15 cellular contexts compared by ENCODE assay signal in the genomic region with DNA sequence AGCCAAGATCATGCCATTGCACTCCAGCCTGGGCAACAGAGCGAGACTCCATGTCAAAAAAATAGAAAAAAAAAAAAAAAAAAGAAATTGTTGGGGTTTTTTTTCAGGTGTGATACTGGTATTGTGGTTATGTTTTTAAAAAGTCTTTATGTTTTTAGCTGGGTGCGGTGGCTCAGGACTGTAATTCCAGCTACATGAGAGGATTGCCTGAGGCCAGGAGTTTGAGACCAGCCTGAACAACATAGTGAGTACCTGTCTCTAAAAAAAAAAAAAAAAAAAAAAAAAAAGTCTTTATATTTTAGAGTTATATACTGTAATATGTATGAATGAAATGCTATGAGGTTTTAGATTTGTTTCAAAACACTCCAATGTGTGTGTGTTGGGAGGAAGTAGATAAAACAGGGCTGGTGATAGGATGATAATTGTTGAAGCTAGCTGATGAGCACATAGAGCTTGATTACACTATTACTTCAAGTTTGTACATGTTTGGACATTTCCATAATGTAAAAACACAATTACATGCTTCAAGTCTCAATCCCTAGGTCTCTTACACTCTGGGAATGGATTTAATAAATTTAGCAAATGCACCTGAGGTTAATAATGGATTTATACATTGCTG. TPM values are rescaled to one million over a fixed set of nuclear protein-coding genes. Genes with fewer than 3 reads are reported as not detected.
DNase-seq lines count a peak whose midpoint lies in the region; ATAC-seq and TF ChIP-seq lines count a peak whose summit lies in the region.
"Had no signal": no experiment of that assay in that cellular context is flagged by ENCODE, and none has a peak within 500 bp of the region (broad histone marks: within the 10 kb centered on the region; RNA-seq: fewer than 3 reads in every experiment).

No MANE protein-coding gene starts in this region.

- no peaks in the 10 kb centered on the region for H3K27me3 Mint-ChIP-seq in mesothelial cell of epicardium (ENCODE audit: low read depth)

- H3K27ac Mint-ChIP-seq in activated naive CD4-positive, alpha-beta T cell treated with anti-CD3 and anti-CD28 coated beads, Interleukin-2, amount 50 U/mL, for 72 hours: peak overlapping the region; percentile 33 to 99
- peak overlapping the region; percentile 99 for H3K27ac Mint-ChIP-seq in mesothelial cell of epicardium

- peak overlapping the region; percentile 13 for H3K4me3 ChIP-seq in Loucy (ENCODE audit: low read length, poor library complexity, severe bottlenecking)
- H3K4me3 ChIP-seq: dorsolateral prefrontal cortex, GM23338 had no signal

- no peaks in the 10 kb centered on the region for H4K20me1 ChIP-seq in Loucy (ENCODE audit: insufficient read depth, low read length, poor library complexity, severe bottlenecking)

- CTCF ChIA-PET in HEK293T (lab: Yijun Ruan, JAX): no interaction called here

- no peaks in the 10 kb centered on the region; the same call in 1 of the 2 replicates for H3K9me3 ChIP-seq in Loucy (ENCODE audit: insufficient read depth, low read depth, low read length)

- peaks cover 48% of the 10 kb centered on the region for H3K4me1 ChIP-seq in Loucy (ENCODE audit: insufficient read depth, low read length, poor library complexity, severe bottlenecking)

- no peak for TF ChIP-seq CTCF in Loucy (conservative IDR thresholded peaks at IDR 0.05; ENCODE audit: low read length)
- TF ChIP-seq CTCF in mesothelial cell of epicardium (IDR thresholded peaks at IDR 0.05; ENCODE audit: unreplicated experiment): no peak

- POLR2A ChIA-PET in HEK293T (lab: Yijun Ruan, JAX): no interaction called here

- H3K9me3 Mint-ChIP-seq in activated naive CD4-positive, alpha-beta T cell treated with anti-CD3 and anti-CD28 coated beads, Interleukin-2, amount 50 U/mL, for 72 hours: peaks cover 7 to 8% of the 10 kb centered on the region in 2 donors
- H3K9me3 Mint-ChIP-seq in mesothelial cell of epicardium: peaks cover 10% of the 10 kb centered on the region

- ATAC-seq in activated naive CD4-positive, alpha-beta T cell treated with anti-CD3 and anti-CD28 coated beads, Interleukin-2, amount 50 U/mL, for 72 hours: no peak
- no peak for ATAC-seq in HG02763 (IDR thresholded peaks at IDR 0.05; ENCODE audit: unreplicated experiment)
- ATAC-seq: GM23338 had no signal

- H3K27me3 ChIP-seq in Loucy (ENCODE audit: insufficient read depth, low read length, poor library complexity, severe bottlenecking): no peaks in the 10 kb centered on the region
- H3K27me3 ChIP-seq: dorsolateral prefrontal cortex had no signal

- H3F3A ChIP-seq in Loucy (ENCODE audit: low read depth): peaks cover 16% of the 10 kb centered on the region

- H3K4me3 Mint-ChIP-seq in mesothelial cell of epicardium: no peak overlapping the region
- H3K4me3 Mint-ChIP-seq: GM23338 had no signal

- no peak overlapping the region for H2AFZ ChIP-seq in Loucy (ENCODE audit: low read length)
- H2AFZ ChIP-seq: GM23338 had no signal

- H3K36me3 ChIP-seq in Loucy (ENCODE audit: insufficient read depth, low read length): no peaks in the 10 kb centered on the region

- peak overlapping the region; percentile 98 for H3K9ac ChIP-seq in Loucy (ENCODE audit: low read depth, low read length, poor library complexity, severe bottlenecking)

- no peaks in the 10 kb centered on the region for H3K9me2 ChIP-seq in Loucy (replicated peaks; ENCODE audit: low read depth, low read length)

- H3K79me2 ChIP-seq in Loucy (ENCODE audit: insufficient read depth, low read length): peaks cover 20% of the 10 kb centered on the region

- H3K4me1 Mint-ChIP-seq in mesothelial cell of epicardium: peaks cover 32% of the 10 kb centered on the region

- DNase-seq in NCI-H1105 treated with DMSO at 0.1 percent for 48 hours (lab: John Stamatoyannopoulos, UW) (peak; percentile 40), NCI-H1105 (lab: John Stamatoyannopoulos, UW) (no peak), mesothelial cell of epicardium (ENCODE audit: low spot score in 2 of 2, unreplicated experiment in 2 of 2) (no peak), HEK293T (ENCODE audit: extremely low spot score) (no peak)
- no peak for DNase-seq in activated naive CD4-positive, alpha-beta T cell treated with anti-CD3 and anti-CD28 coated beads, Interleukin-2, amount 50 U/mL, for 72 hours (ENCODE audit: low spot score in 2 of 2)
- no peak for DNase-seq in stimulated activated CD4-positive, alpha-beta T cell treated with anti-CD3 and anti-CD28 coated beads, Interleukin-2, amount 100 ng/mL, for 24 hours
- DNase-seq: aorta, dorsolateral prefrontal cortex, mesenchymal stem cell, MV-4-11, NCI-H2227 treated with DMSO at 0.1 percent for 48 hours, small intestine had no signal

- H3K36me3 Mint-ChIP-seq in activated naive CD4-positive, alpha-beta T cell treated with anti-CD3 and anti-CD28 coated beads, Interleukin-2, amount 50 U/mL, for 72 hours: peaks cover 19 to 40% of the 10 kb centered on the region in 2 donors
- peaks cover 15% of the 10 kb centered on the region for H3K36me3 Mint-ChIP-seq in mesothelial cell of epicardium

- peak overlapping the region; percentile 36 for H3K4me2 ChIP-seq in Loucy (ENCODE audit: low read depth, low read length, poor library complexity, severe bottlenecking)
- H3K4me2 ChIP-seq: GM23338 had no signal

TF ChIP-seq in HEK293T, 16 proteins besides CTCF, POLR2A, EP300 and RAD21:
- no peak for TF ChIP-seq SUZ12 (IDR thresholded peaks at IDR 0.05)

RNA-seq across cellular contexts. Expression of gene ATP5PO, which starts 30.2 kb away (rescaled TPM):
- total RNA-seq in activated naive CD4-positive, alpha-beta T cell treated with anti-CD3 and anti-CD28 coated beads, Interleukin-2, amount 50 U/mL, for 72 hours: 100 to 1,000 TPM; 208 to 242 TPM
- 156 to 159 TPM (median 158 TPM) in 3 replicates for total RNA-seq in mesothelial cell of epicardium
